Comparison of ENCODE assay signal across 13 cellular contexts in the genomic region with DNA sequence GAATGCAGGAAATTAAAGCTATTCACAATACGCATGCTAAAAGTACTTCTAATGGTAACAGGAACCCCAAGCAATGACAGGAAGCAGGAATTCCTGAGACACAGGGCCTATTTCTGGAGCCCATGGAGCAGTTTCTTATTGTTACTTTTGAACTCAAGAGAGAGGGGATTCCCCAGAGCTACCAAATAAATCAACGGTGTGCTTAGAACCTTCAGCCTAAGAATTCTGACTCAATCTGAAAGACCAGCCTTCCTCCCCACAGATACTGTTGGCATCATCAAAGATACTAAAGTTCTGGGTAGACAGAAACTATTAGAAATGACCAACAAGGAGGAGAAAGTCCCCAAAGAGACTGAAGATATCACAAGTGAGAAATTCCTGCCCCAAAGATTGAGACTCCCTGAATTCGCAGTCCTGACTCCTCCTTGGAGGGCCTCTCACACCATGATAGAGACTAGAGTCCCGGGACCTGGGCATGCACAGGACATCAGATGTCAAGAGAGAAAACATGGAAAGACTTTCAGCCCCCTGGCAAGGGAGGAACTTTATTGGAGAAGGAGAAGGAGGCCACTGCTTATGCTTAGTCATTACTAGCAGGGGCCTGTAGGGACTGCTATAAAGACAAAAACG. TPM values are rescaled to one million over a fixed set of nuclear protein-coding genes. Genes with fewer than 3 reads are reported as not detected.
DNase-seq lines count a peak whose midpoint lies in the region; ATAC-seq and TF ChIP-seq lines count a peak whose summit lies in the region.
"Had no signal": no experiment of that assay in that cellular context is flagged by ENCODE, and none has a peak within 500 bp of the region (broad histone marks: within the 10 kb centered on the region; RNA-seq: fewer than 3 reads in every experiment).

No MANE protein-coding gene starts in this region.

- ATAC-seq in left ventricle myocardium superior (no peak), GM21786 (IDR thresholded peaks at IDR 0.05; ENCODE audit: unreplicated experiment) (peak; percentile 87), HG03469 (IDR thresholded peaks at IDR 0.05; ENCODE audit: unreplicated experiment) (peak; percentile 73)
- ATAC-seq: Panc1 had no signal

- H3K27me3 ChIP-seq in left ventricle myocardium inferior (ENCODE audit: low read depth) = no peaks in the 10 kb centered on the region
- no peaks in the 10 kb centered on the region for H3K27me3 ChIP-seq in stomach smooth muscle (ENCODE audit: control insufficient read depth in 1 of 2, insufficient read depth in 2 of 2, low read length in 2 of 2)
- H3K27me3 ChIP-seq in ovary = no peaks in the 10 kb centered on the region
- H3K27me3 ChIP-seq: BE2C had no signal

- H3K9me3 ChIP-seq in left ventricle myocardium inferior (replicated peaks) = no peaks in the 10 kb centered on the region
- H3K9me3 ChIP-seq in stomach smooth muscle (ENCODE audit: control insufficient read depth in 2 of 2, low read length in 2 of 2) = no peaks in the 10 kb centered on the region
- H3K9me3 ChIP-seq in ovary = no peaks in the 10 kb centered on the region
- H3K9me3 ChIP-seq: BE2C, prostate gland had no signal

- H3K36me3 ChIP-seq in left ventricle myocardium inferior (peaks cover 27% of the 10 kb centered on the region), stomach smooth muscle (ENCODE audit: control insufficient read depth in 2 of 2, insufficient read depth in 2 of 2, low read length in 2 of 2) (peaks cover 30 to 47% of the 10 kb centered on the region in 2 donors), ovary (no peaks in the 10 kb centered on the region)
- H3K36me3 ChIP-seq: BE2C, prostate gland had no signal

- H3K9ac ChIP-seq in stomach smooth muscle (ENCODE audit: low read length in 2 of 2) = no peak overlapping the region

- no peak overlapping the region for H3K4me3 ChIP-seq in left ventricle myocardium inferior
- no peak overlapping the region for H3K4me3 ChIP-seq in stomach smooth muscle (ENCODE audit: low read length in 2 of 2)
- H3K4me3 ChIP-seq in ovary = no peak overlapping the region
- H3K4me3 ChIP-seq: coronary artery, prostate gland had no signal

- WGBS in ovary, 3 donors = 72 to 80% (median 76%) methylated on average over 5 of the region's 5 CpGs

- intact Hi-C loops in left ventricle myocardium inferior (cut with micrococcal nuclease) (no loop called here), left ventricle myocardium superior (cut with micrococcal nuclease) (no loop called here), ovary (cut with DNase I) (no loop called here)

- TF ChIP-seq CTCF in left ventricle myocardium inferior (IDR thresholded peaks at IDR 0.05; ENCODE audit: borderline replicate concordance) = no peak
- TF ChIP-seq CTCF in ovary (IDR thresholded peaks at IDR 0.05) = no peak

- H3K27ac ChIP-seq in left ventricle myocardium inferior (replicated peaks) (peak overlapping the region; percentile 89), stomach smooth muscle (ENCODE audit: low read length) (peak overlapping the region; percentile 18), ovary (no peak overlapping the region)
- H3K27ac ChIP-seq: coronary artery, prostate gland had no signal

- H3K4me1 ChIP-seq in left ventricle myocardium inferior (peaks cover 100% of the 10 kb centered on the region), stomach smooth muscle (ENCODE audit: control insufficient read depth, insufficient read depth, low read length) (peaks cover 16% of the 10 kb centered on the region), ovary (ENCODE audit: insufficient read depth) (peaks cover 14% of the 10 kb centered on the region)
- H3K4me1 ChIP-seq: BE2C, prostate gland had no signal

- TF ChIP-seq POLR2A in ovary (IDR thresholded peaks at IDR 0.05) = no peak

- DNase-seq in left ventricle myocardium inferior (no peak), left ventricle myocardium superior (no peak), cerebellum (ENCODE audit: low spot score) (no peak), ovary (no peak)
- DNase-seq in central memory CD4-positive, alpha-beta T cell = no peak
- DNase-seq: activated CD8-positive, alpha-beta memory T cell treated with anti-CD3 and anti-CD28 coated beads for 24 hours; BE2C had no signal

- no peak for TF ChIP-seq EP300 in ovary (IDR thresholded peaks at IDR 0.05)

RNA-seq across cellular contexts. Expression of a gene that starts 32.7 kb away (rescaled TPM):
- total RNA-seq in left ventricle myocardium inferior (237 TPM), left ventricle myocardium superior (225 TPM), cerebellum (56.3 TPM), ovary (100 to 1,000 TPM in 5 of 7 donors, 10 to 100 TPM in 2; 47.4 to 198 (median 157) TPM)
- 100 to 1,000 TPM in 1 of 2 donors, 10 to 100 TPM in 1; 91.9 to 223 TPM for polyA plus RNA-seq in ovary

RNA-seq across cellular contexts. Expression of a gene that starts 46.8 kb away (rescaled TPM):
- total RNA-seq in left ventricle myocardium inferior = 35.2 TPM
- 41.3 TPM for total RNA-seq in left ventricle myocardium superior
- 35.4 TPM for total RNA-seq in cerebellum
- 10 to 100 TPM; 31.5 to 55.8 (median 42.7) TPM for total RNA-seq in ovary
- 10 to 100 TPM; 58.5 to 83.8 TPM for polyA plus RNA-seq in ovary

Comparison
In these comparisons a context has a peak if more than half of its experiments do, and no peak if none do; other contexts are left out.
1. H3K27ac ChIP-seq: peak in left ventricle myocardium inferior (single experiment) and stomach smooth muscle (single experiment); none in ovary (0 of 2).